Comparison of ENCODE assay signal across 9 cellular contexts in genomic region chr2:105798595-105798994, GRCh38.
A peak's percentile ranks its signal among the peaks of the same experiment; 100 is the strongest.
DNase-seq lines count a peak whose midpoint lies in the region; ATAC-seq and TF ChIP-seq lines count a peak whose summit lies in the region.
"Had no signal": no experiment of that assay in that cellular context is flagged by ENCODE, and none has a peak within 500 bp of the region (broad histone marks: within the 10 kb centered on the region; RNA-seq: fewer than 3 reads in every experiment).

No MANE protein-coding gene starts in this region.

- H3K4me2 ChIP-seq in KMS-11: peak overlapping the region; percentile 84

- no peak for DNase-seq in activated CD4-positive, CD25-positive, alpha-beta regulatory T cell treated with anti-CD3 and anti-CD28 coated beads, Interleukin-2, amount 50 U/mL, for 72 hours
- DNase-seq in activated naive CD4-positive, alpha-beta T cell treated with anti-CD3 and anti-CD28 coated beads, Interleukin-2, amount 10 ng/mL, durations not matched to agents 7 days and 5 days: peak; percentile 53
- no peak for DNase-seq in stimulated activated naive B cell treated with anti-CD40 and anti-IgM and Interleukin-4, amounts not matched to agents 10 μg/mL and 1 μg/mL and 100 μg/mL, for 72 hours
- DNase-seq in NCI-H69 (lab: John Stamatoyannopoulos, UW) (no peak), erythroblast (lab: John Stamatoyannopoulos, UW) (no peak)

- H3K27me3 Mint-ChIP-seq in activated naive CD4-positive, alpha-beta T cell treated with anti-CD3 and anti-CD28 coated beads, Interleukin-2, amount 10 ng/mL, durations not matched to agents 7 days and 5 days: no peaks in the 10 kb centered on the region
- H3K27me3 Mint-ChIP-seq in stimulated activated naive B cell treated with anti-CD40 and anti-IgM and Interleukin-4, amounts not matched to agents 10 μg/mL and 1 μg/mL and 100 μg/mL, for 72 hours: no peaks in the 10 kb centered on the region

- peaks cover 75% of the 10 kb centered on the region for H3K79me2 ChIP-seq in KMS-11 (ENCODE audit: insufficient read depth, low read depth)

- H3K36me3 ChIP-seq in KMS-11 (ENCODE audit: insufficient read depth): no peaks in the 10 kb centered on the region

- H3K9ac ChIP-seq in KMS-11: peak overlapping the region; percentile 77

- H3K4me1 ChIP-seq in KMS-11 (ENCODE audit: low read depth, poor library complexity, severe bottlenecking): peaks cover 100% of the 10 kb centered on the region

- no peaks in the 10 kb centered on the region for H3K27me3 ChIP-seq in KMS-11 (ENCODE audit: insufficient read depth, low read depth)

- TF ChIP-seq POLR2A in erythroblast (IDR thresholded peaks at IDR 0.05; ENCODE audit: low read length): no peak

- peak overlapping the region; percentile 98 for H3K27ac Mint-ChIP-seq in activated naive CD4-positive, alpha-beta T cell treated with anti-CD3 and anti-CD28 coated beads, Interleukin-2, amount 10 ng/mL, durations not matched to agents 7 days and 5 days
- H3K27ac Mint-ChIP-seq in stimulated activated naive B cell treated with anti-CD40 and anti-IgM and Interleukin-4, amounts not matched to agents 10 μg/mL and 1 μg/mL and 100 μg/mL, for 72 hours: peak overlapping the region; percentile 97

- peak overlapping the region; percentile 63 for H3K4me3 Mint-ChIP-seq in activated naive CD4-positive, alpha-beta T cell treated with anti-CD3 and anti-CD28 coated beads, Interleukin-2, amount 10 ng/mL, durations not matched to agents 7 days and 5 days
- peak overlapping the region; percentile 70 to 72 for H3K4me3 Mint-ChIP-seq in stimulated activated naive B cell treated with anti-CD40 and anti-IgM and Interleukin-4, amounts not matched to agents 10 μg/mL and 1 μg/mL and 100 μg/mL, for 72 hours

- H3K27ac ChIP-seq in KMS-11: peak overlapping the region; percentile 97
- H3K27ac ChIP-seq: 22Rv1 had no signal

- H3K36me3 Mint-ChIP-seq in activated naive CD4-positive, alpha-beta T cell treated with anti-CD3 and anti-CD28 coated beads, Interleukin-2, amount 10 ng/mL, durations not matched to agents 7 days and 5 days: peaks cover 47% of the 10 kb centered on the region
- peaks cover 33 to 41% of the 10 kb centered on the region in 2 donors for H3K36me3 Mint-ChIP-seq in stimulated activated naive B cell treated with anti-CD40 and anti-IgM and Interleukin-4, amounts not matched to agents 10 μg/mL and 1 μg/mL and 100 μg/mL, for 72 hours

- H3K4me1 Mint-ChIP-seq in activated naive CD4-positive, alpha-beta T cell treated with anti-CD3 and anti-CD28 coated beads, Interleukin-2, amount 10 ng/mL, durations not matched to agents 7 days and 5 days: peaks cover 98% of the 10 kb centered on the region
- peaks cover 63 to 88% of the 10 kb centered on the region in 2 donors for H3K4me1 Mint-ChIP-seq in stimulated activated naive B cell treated with anti-CD40 and anti-IgM and Interleukin-4, amounts not matched to agents 10 μg/mL and 1 μg/mL and 100 μg/mL, for 72 hours

- H2AFZ ChIP-seq in KMS-11 (ENCODE audit: low read depth): no peak overlapping the region; the same call in 1 of the 2 replicates

- peak; percentile 19 to 33 for ATAC-seq in activated CD4-positive, CD25-positive, alpha-beta regulatory T cell treated with anti-CD3 and anti-CD28 coated beads, Interleukin-2, amount 50 U/mL, for 24 hours
- ATAC-seq in stimulated activated naive B cell treated with anti-CD40 and anti-IgM and Interleukin-4, amounts not matched to agents 10 μg/mL and 1 μg/mL and 100 μg/mL, for 72 hours (replicated peaks): peak; percentile 53 to 63
- no peak for ATAC-seq in GM19455 (IDR thresholded peaks at IDR 0.05; ENCODE audit: unreplicated experiment)

- no peaks in the 10 kb centered on the region for H3K9me3 Mint-ChIP-seq in activated naive CD4-positive, alpha-beta T cell treated with anti-CD3 and anti-CD28 coated beads, Interleukin-2, amount 10 ng/mL, durations not matched to agents 7 days and 5 days
- peaks cover 0 to 1% of the 10 kb centered on the region in 2 donors for H3K9me3 Mint-ChIP-seq in stimulated activated naive B cell treated with anti-CD40 and anti-IgM and Interleukin-4, amounts not matched to agents 10 μg/mL and 1 μg/mL and 100 μg/mL, for 72 hours

- CTCF ChIA-PET in activated naive CD4-positive, alpha-beta T cell treated with anti-CD3 and anti-CD28 coated beads, Interleukin-2, amount 10 ng/mL, durations not matched to agents 7 days and 5 days (lab: Charles Lee): interaction anchor here (0.9 to 2.8 kb wide), 9 partner anchors 8 to 217 kb away, joined by 3 to 12 read pairs (median 4); no protein-coding TSS in a partner anchor

- H4K20me1 ChIP-seq in KMS-11 (ENCODE audit: insufficient read depth): no peaks in the 10 kb centered on the region

- no peak for TF ChIP-seq CTCF in KMS-11 (conservative IDR thresholded peaks at IDR 0.05; ENCODE audit: low read depth, low read length)

- H3K4me3 ChIP-seq in KMS-11 (IDR thresholded peaks at IDR 0.05; ENCODE audit: insufficient read depth, low read depth, low read length): no peak overlapping the region
